ENCODE assay signal across 20 cellular contexts in the genomic region with DNA sequence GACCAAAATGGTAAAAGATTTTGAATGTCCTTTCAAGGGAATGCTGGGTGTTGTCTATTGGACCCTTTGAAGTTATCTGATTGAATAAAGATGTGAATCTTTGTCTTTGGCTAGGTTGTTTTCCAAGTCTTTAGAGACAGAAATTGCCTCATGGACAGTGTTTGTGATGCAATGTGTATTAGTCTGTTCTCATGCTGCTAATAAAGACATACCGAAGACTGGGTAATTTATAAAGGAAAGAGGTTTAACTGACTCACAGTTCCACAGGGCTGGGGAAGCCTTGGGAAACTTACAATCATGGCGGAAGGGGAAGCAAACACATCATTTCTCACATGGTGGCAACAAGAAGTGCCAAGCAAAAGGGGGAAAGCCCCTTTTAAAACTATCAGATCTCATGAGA.
A peak's percentile ranks its signal among the peaks of the same experiment; 100 is the strongest.
DNase-seq lines count a peak whose midpoint lies in the region; ATAC-seq and TF ChIP-seq lines count a peak whose summit lies in the region.
"Had no signal": no experiment of that assay in that cellular context is flagged by ENCODE, and none has a peak within 500 bp of the region (broad histone marks: within the 10 kb centered on the region; RNA-seq: fewer than 3 reads in every experiment).

No MANE protein-coding gene starts in this region.

- H3K4me1 ChIP-seq in RWPE2 (ENCODE audit: insufficient read depth, poor library complexity, severe bottlenecking) (peaks cover 28% of the 10 kb centered on the region), psoas muscle (peaks cover 15% of the 10 kb centered on the region)

- DNase-seq in AG10803 (ENCODE audit: low read depth), result peak; percentile 87
- no peak for DNase-seq in RWPE2 (ENCODE audit: low spot score)
- peak; percentile 40 for DNase-seq in fibroblast of peridontal ligament (ENCODE audit: extremely low read depth)
- DNase-seq in psoas muscle, result peak in 1 of 2 donors; percentile 23
- DNase-seq in posterior vena cava (ENCODE audit: low spot score), result no peak
- no peak for DNase-seq in NAMALWA (ENCODE audit: low spot score)
- DNase-seq in 8988T, result no peak
- no peak for DNase-seq in UCSD-AML1 (lab: John Stamatoyannopoulos, UW; ENCODE audit: unreplicated experiment)
- DNase-seq: activated CD4-positive, alpha-beta T cell treated with anti-CD3 and anti-CD28 coated beads, Interleukin-2, amount 10 ng/mL, durations not matched to agents 24 days and 14 days; activated CD8-positive, alpha-beta memory T cell treated with anti-CD3 and anti-CD28 coated beads, Interleukin-2, amount 50 U/mL, for 4 hours; activated effector memory CD4-positive, alpha-beta T cell treated with anti-CD3 and anti-CD28 coated beads, Interleukin-2, amount 50 U/mL, for 16 hours; cortex of kidney; HCEC 1CT; islet precursor cell; NCI-H187; NCI-H446; stimulated activated naive B cell treated with anti-CD40 and anti-IgM and Interleukin-4, amounts not matched to agents 10 μg/mL and 1 μg/mL and 100 μg/mL, for 72 hours; SW 1271 had no signal

- WGBS in psoas muscle, 3 donors, result 88 to 95% (median 94%) methylated on average over 2 of the region's 2 CpGs

- no peak overlapping the region for H3K4me3 ChIP-seq in AG10803 (ENCODE audit: low read length)
- H3K4me3 ChIP-seq in RWPE2 (ENCODE audit: severe bottlenecking), result no peak overlapping the region
- no peak overlapping the region for H3K4me3 ChIP-seq in psoas muscle
- H3K4me3 ChIP-seq: tibial nerve had no signal

- H3K27ac ChIP-seq in RWPE2 (ENCODE audit: poor library complexity, severe bottlenecking) (peak overlapping the region; percentile 84), psoas muscle (peak overlapping the region; percentile 48)
- H3K27ac ChIP-seq: tibial nerve had no signal

- H3K9me3 ChIP-seq in RWPE2 (ENCODE audit: severe bottlenecking) (no peaks in the 10 kb centered on the region), psoas muscle (no peaks in the 10 kb centered on the region)
- H3K9me3 ChIP-seq: tibial nerve had no signal

- no peak for ATAC-seq in RWPE2 (ENCODE audit: low read depth)
- ATAC-seq in psoas muscle, result peak; percentile 25 to 65 (median 37)
- ATAC-seq: natural killer cell treated with Interleukin-12 subunit alpha and Interleukin-12 subunit beta and Interleukin-15 and Interleukin-18, amount 100 ng/mL, for 72 hours; stimulated activated naive B cell treated with anti-CD40 and anti-IgM and Interleukin-4, amounts not matched to agents 10 μg/mL and 1 μg/mL and 100 μg/mL, for 72 hours had no signal

- H3K27me3 ChIP-seq in RWPE2 (ENCODE audit: insufficient read depth, poor library complexity, severe bottlenecking), result no peaks in the 10 kb centered on the region
- H3K27me3 ChIP-seq in psoas muscle (ENCODE audit: insufficient read depth in 3 of 3, low read length in 2 of 3), result no peaks in the 10 kb centered on the region
- H3K27me3 ChIP-seq: tibial nerve had no signal

- TF ChIP-seq CTCF in AG10803 (conservative IDR thresholded peaks at IDR 0.05; ENCODE audit: low read length) (no peak), RWPE2 (IDR thresholded peaks at IDR 0.05; ENCODE audit: poor library complexity, severe bottlenecking) (no peak), psoas muscle (IDR thresholded peaks at IDR 0.05) (no peak)

- intact Hi-C loops in psoas muscle (cut with DNase I), result no loop called here
- intact Hi-C loops in posterior vena cava (cut with DNase I), result loop anchor here in 1 of 2 donors (2.0 kb wide), 1 partner anchor 70 kb away; no protein-coding TSS in a partner anchor

- peaks cover 4% of the 10 kb centered on the region; the same call in 1 of the 2 replicates for H3K36me3 ChIP-seq in RWPE2 (ENCODE audit: low read depth)
- no peaks in the 10 kb centered on the region for H3K36me3 ChIP-seq in psoas muscle (ENCODE audit: insufficient read depth in 1 of 2, low read depth in 1 of 2)
- H3K36me3 ChIP-seq: tibial nerve had no signal

Comparison
In these comparisons a context has a peak if more than half of its experiments do, and no peak if none do; other contexts are left out.
1. DNase-seq: peak in AG10803 (single experiment) and fibroblast of peridontal ligament (single experiment); none in RWPE2 (single experiment), posterior vena cava (single experiment), NAMALWA (single experiment), 8988T (single experiment) and UCSD-AML1 (single experiment).